1 cellular context compared by ENCODE assay signal in genomic region chr14:91149462-91149861, GRCh38.
A peak's percentile ranks its signal among the peaks of the same experiment; 100 is the strongest.
TF ChIP-seq lines count a peak whose summit lies in the region.

No MANE protein-coding gene starts in this region.

TF ChIP-seq in HepG2, 621 proteins besides CTCF, POLR2A, EP300 and RAD21 (continued from another document and continues in another):
- TF ChIP-seq CBX5 (CRISPR knock-in tag; IDR thresholded peaks at IDR 0.05; ENCODE audit: borderline replicate concordance) (no peak), KMT2A (CRISPR knock-in tag; IDR thresholded peaks at IDR 0.05) (no peak), HNF1A (IDR thresholded peaks at IDR 0.05; ENCODE audit: low read depth) (no peak), HNF1A (CRISPR knock-in tag; IDR thresholded peaks at IDR 0.05; ENCODE audit: borderline replicate concordance) (no peak), U2AF1 (optimal IDR thresholded peaks at IDR 0.05; ENCODE audit: low read depth, low read length) (no peak), ZNF280B (CRISPR knock-in tag; IDR thresholded peaks at IDR 0.05; ENCODE audit: borderline replicate concordance) (no peak), MAZ (IDR thresholded peaks at IDR 0.05; ENCODE audit: borderline replicate concordance, low read depth, low read length) (no peak), MAZ (CRISPR knock-in tag; IDR thresholded peaks at IDR 0.05; ENCODE audit: low read depth) (no peak), ZFP36L2 (CRISPR knock-in tag; IDR thresholded peaks at IDR 0.05) (no peak), ZNF335 (CRISPR knock-in tag; IDR thresholded peaks at IDR 0.05) (no peak), RCOR2 (CRISPR knock-in tag; IDR thresholded peaks at IDR 0.05) (0 out of 2 replicates have a peak, but pooled peaks have one; percentile 31), ISL2 (CRISPR knock-in tag; IDR thresholded peaks at IDR 0.05) (no peak), DR1 (CRISPR knock-in tag; IDR thresholded peaks at IDR 0.05) (no peak), PBX2 (CRISPR knock-in tag; IDR thresholded peaks at IDR 0.05) (no peak), TERF1 (CRISPR knock-in tag; IDR thresholded peaks at IDR 0.05) (no peak), KAT2B (IDR thresholded peaks at IDR 0.05; ENCODE audit: borderline replicate concordance, low read depth, low read length) (no peak), CAMTA2 (CRISPR knock-in tag; IDR thresholded peaks at IDR 0.05; ENCODE audit: borderline replicate concordance) (no peak), ZNF318 (CRISPR knock-in tag; IDR thresholded peaks at IDR 0.05) (no peak), TBL1XR1 (IDR thresholded peaks at IDR 0.05; ENCODE audit: borderline replicate concordance, low read length, partially characterized antibody) (no peak), TCF7 (IDR thresholded peaks at IDR 0.05; ENCODE audit: low read depth) (0 out of 2 replicates have a peak, but pooled peaks have one; percentile 26), MZF1 (CRISPR knock-in tag; IDR thresholded peaks at IDR 0.05; ENCODE audit: borderline replicate concordance) (no peak), ETS1 (CRISPR knock-in tag; IDR thresholded peaks at IDR 0.05) (no peak), NR1H2 (CRISPR knock-in tag; IDR thresholded peaks at IDR 0.05; ENCODE audit: borderline replicate concordance, low read depth) (no peak), SYNCRIP (IDR thresholded peaks at IDR 0.05; ENCODE audit: insufficient read depth, low read depth, low read length) (no peak), FLYWCH1 (CRISPR knock-in tag; IDR thresholded peaks at IDR 0.05) (no peak), RBFOX2 (IDR thresholded peaks at IDR 0.05; ENCODE audit: low read depth, low read length) (no peak)
- TF ChIP-seq, protein P1, sequence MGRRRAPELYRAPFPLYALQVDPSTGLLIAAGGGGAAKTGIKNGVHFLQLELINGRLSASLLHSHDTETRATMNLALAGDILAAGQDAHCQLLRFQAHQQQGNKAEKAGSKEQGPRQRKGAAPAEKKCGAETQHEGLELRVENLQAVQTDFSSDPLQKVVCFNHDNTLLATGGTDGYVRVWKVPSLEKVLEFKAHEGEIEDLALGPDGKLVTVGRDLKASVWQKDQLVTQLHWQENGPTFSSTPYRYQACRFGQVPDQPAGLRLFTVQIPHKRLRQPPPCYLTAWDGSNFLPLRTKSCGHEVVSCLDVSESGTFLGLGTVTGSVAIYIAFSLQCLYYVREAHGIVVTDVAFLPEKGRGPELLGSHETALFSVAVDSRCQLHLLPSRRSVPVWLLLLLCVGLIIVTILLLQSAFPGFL (CRISPR knock-in tag; IDR thresholded peaks at IDR 0.05), result no peak
- TF ChIP-seq, protein P2, sequence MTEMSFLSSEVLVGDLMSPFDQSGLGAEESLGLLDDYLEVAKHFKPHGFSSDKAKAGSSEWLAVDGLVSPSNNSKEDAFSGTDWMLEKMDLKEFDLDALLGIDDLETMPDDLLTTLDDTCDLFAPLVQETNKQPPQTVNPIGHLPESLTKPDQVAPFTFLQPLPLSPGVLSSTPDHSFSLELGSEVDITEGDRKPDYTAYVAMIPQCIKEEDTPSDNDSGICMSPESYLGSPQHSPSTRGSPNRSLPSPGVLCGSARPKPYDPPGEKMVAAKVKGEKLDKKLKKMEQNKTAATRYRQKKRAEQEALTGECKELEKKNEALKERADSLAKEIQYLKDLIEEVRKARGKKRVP (CRISPR knock-in tag; IDR thresholded peaks at IDR 0.05), result no peak
- TF ChIP-seq, protein P3, sequence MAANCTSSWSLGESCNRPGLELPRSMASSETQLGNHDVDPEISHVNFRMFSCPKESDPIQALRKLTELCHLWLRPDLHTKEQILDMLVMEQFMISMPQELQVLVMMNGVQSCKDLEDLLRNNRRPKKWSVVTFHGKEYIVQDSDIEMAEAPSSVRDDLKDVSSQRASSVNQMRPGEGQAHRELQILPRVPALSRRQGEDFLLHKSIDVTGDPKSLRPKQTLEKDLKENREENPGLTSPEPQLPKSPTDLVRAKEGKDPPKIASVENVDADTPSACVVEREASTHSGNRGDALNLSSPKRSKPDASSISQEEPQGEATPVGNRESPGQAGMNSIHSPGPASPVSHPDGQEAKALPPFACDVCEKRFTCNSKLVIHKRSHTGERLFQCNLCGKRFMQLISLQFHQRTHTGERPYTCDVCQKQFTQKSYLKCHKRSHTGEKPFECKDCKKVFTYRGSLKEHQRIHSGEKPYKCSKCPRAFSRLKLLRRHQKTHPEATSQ (CRISPR knock-in tag; IDR thresholded peaks at IDR 0.05; ENCODE audit: borderline replicate concordance), result no peak
- TF ChIP-seq, protein P4, sequence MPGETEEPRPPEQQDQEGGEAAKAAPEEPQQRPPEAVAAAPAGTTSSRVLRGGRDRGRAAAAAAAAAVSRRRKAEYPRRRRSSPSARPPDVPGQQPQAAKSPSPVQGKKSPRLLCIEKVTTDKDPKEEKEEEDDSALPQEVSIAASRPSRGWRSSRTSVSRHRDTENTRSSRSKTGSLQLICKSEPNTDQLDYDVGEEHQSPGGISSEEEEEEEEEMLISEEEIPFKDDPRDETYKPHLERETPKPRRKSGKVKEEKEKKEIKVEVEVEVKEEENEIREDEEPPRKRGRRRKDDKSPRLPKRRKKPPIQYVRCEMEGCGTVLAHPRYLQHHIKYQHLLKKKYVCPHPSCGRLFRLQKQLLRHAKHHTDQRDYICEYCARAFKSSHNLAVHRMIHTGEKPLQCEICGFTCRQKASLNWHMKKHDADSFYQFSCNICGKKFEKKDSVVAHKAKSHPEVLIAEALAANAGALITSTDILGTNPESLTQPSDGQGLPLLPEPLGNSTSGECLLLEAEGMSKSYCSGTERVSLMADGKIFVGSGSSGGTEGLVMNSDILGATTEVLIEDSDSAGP (CRISPR knock-in tag; IDR thresholded peaks at IDR 0.05; ENCODE audit: borderline replicate concordance), result no peak
